19 cellular contexts compared by ENCODE assay signal in the genomic region with DNA sequence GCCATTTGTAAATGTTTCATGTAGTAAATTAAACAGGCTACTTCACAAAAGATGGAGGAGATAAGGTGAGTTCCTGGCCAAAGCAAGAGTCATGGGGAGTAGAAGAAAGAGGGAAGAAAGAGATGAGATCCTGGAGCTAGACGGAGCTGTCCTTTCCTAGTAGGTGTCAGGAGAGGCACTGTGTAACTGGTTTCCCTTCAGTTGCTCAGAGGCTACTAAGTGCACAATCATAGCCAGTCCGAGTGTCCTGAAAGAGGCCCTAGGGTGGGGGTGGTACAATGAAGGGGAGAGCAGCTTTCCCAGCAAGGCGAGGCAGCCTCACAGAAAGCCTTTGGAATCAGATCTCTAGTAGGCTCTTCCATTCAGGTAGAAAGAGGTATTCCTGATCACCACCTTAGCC.
"Had no signal": no experiment of that assay in that cellular context is flagged by ENCODE, and none has a peak within 500 bp of the region (broad histone marks: within the 10 kb centered on the region; RNA-seq: fewer than 3 reads in every experiment).

No MANE protein-coding gene starts in this region.

- H3K27me3 ChIP-seq: pancreas, right lobe of liver, suprapubic skin, thyroid gland had no signal

- H3K4me1 ChIP-seq: pancreas, right lobe of liver, suprapubic skin, thyroid gland had no signal

- H3K4me3 Mint-ChIP-seq: memory B cell; natural killer cell; stimulated activated naive CD8-positive, alpha-beta T cell treated with anti-CD3 and anti-CD28 coated beads, Interleukin-15, amount 100 ng/mL, for 72 hours had no signal

- H3K36me3 ChIP-seq: pancreas, right lobe of liver, suprapubic skin, thyroid gland had no signal

- H3K27ac ChIP-seq: coronary artery, pancreas, right lobe of liver, suprapubic skin, thyroid gland had no signal

- H3K27ac Mint-ChIP-seq: memory B cell; natural killer cell; stimulated activated naive CD8-positive, alpha-beta T cell treated with anti-CD3 and anti-CD28 coated beads, Interleukin-15, amount 100 ng/mL, for 72 hours had no signal

- ATAC-seq: left ventricle myocardium superior; natural killer cell; pancreas; right lobe of liver; stimulated activated naive CD8-positive, alpha-beta T cell treated with anti-CD3 and anti-CD28 coated beads, Interleukin-15, amount 100 ng/mL, for 72 hours had no signal

- H3K4me3 ChIP-seq: coronary artery, lung, pancreas, right lobe of liver, suprapubic skin, thyroid gland had no signal

- H3K9me3 ChIP-seq: pancreas, right lobe of liver, suprapubic skin, thyroid gland had no signal

- H3K9me3 Mint-ChIP-seq: natural killer cell; stimulated activated naive CD8-positive, alpha-beta T cell treated with anti-CD3 and anti-CD28 coated beads, Interleukin-15, amount 100 ng/mL, for 72 hours had no signal

- H3K36me3 Mint-ChIP-seq: natural killer cell had no signal

- H3K4me1 Mint-ChIP-seq: memory B cell; natural killer cell; stimulated activated naive CD8-positive, alpha-beta T cell treated with anti-CD3 and anti-CD28 coated beads, Interleukin-15, amount 100 ng/mL, for 72 hours had no signal

- DNase-seq: dermis blood vessel endothelial cell; effector memory CD4-positive, alpha-beta T cell; hypothalamus; left ventricle myocardium superior; natural killer cell; occipital lobe; pancreas; right lobe of liver; small intestine; stimulated activated CD4-positive, alpha-beta T cell treated with anti-CD3 and anti-CD28 coated beads, Interleukin-15, amount 100 ng/mL, for 24 hours; stimulated activated CD4-positive, alpha-beta T cell treated with anti-CD3 and anti-CD28 coated beads, Interleukin-2, amount 100 ng/mL, for 48 hours; stimulated activated naive CD4-positive, alpha-beta T cell; stimulated activated naive CD8-positive, alpha-beta T cell treated with anti-CD3 and anti-CD28 coated beads, Interleukin-15, amount 100 ng/mL, for 72 hours; thyroid gland; trophoblast cell had no signal
